In genomic region chr5:15142458-15142857, GRCh38 we compare ENCODE assay signal across 20 cellular contexts.
DNase-seq lines count a peak whose midpoint lies in the region; ATAC-seq and TF ChIP-seq lines count a peak whose summit lies in the region.
"Had no signal": no experiment of that assay in that cellular context is flagged by ENCODE, and none has a peak within 500 bp of the region (broad histone marks: within the 10 kb centered on the region; RNA-seq: fewer than 3 reads in every experiment).

No MANE protein-coding gene starts in this region.

- H3K27me3 Mint-ChIP-seq in activated T-cell treated with anti-CD3 and anti-CD28 coated beads, Interleukin-2, amount 50 U/mL, for 72 hours (ENCODE audit: low read depth) = no peaks in the 10 kb centered on the region
- no peaks in the 10 kb centered on the region for H3K27me3 Mint-ChIP-seq in activated T-cell treated with anti-CD3 and anti-CD28 coated beads, Interleukin-2, amount 50 U/mL, for 24 hours
- H3K27me3 Mint-ChIP-seq: B cell; CD4-positive, CD25-positive, alpha-beta regulatory T cell; CD8-positive, alpha-beta memory T cell had no signal

- peak; percentile 24 for DNase-seq in AG10803 (ENCODE audit: low read depth)
- DNase-seq in HFF-Myc (ENCODE audit: extremely low read depth, low read depth) = peak; percentile 42
- DNase-seq in epidermal melanocyte (ENCODE audit: insufficient read length, low spot score) = peak; percentile 19
- DNase-seq in fibroblast of villous mesenchyme (ENCODE audit: low read depth) = peak; percentile 84
- no peak for DNase-seq in occipital lobe (lab: John Stamatoyannopoulos, UW)
- no peak for DNase-seq in Right ventricle myocardium inferior (ENCODE audit: missing footprints)
- no peak for DNase-seq in activated T-cell treated with anti-CD3 and anti-CD28 coated beads, Interleukin-2, amount 50 U/mL, for 72 hours
- DNase-seq in activated T-cell treated with anti-CD3 and anti-CD28 coated beads, Interleukin-2, amount 50 U/mL, for 24 hours = no peak
- DNase-seq: 8988T; C1 segment of cervical spinal cord; CD4-positive, CD25-positive, alpha-beta regulatory T cell; CD8-positive, alpha-beta memory T cell; COR-L47; DMS 273 treated with DMSO at 0.1 percent for 48 hours; DMS53; DND-41; EL had no signal

- no peak overlapping the region for H3K27ac Mint-ChIP-seq in activated T-cell treated with anti-CD3 and anti-CD28 coated beads, Interleukin-2, amount 50 U/mL, for 72 hours
- no peak overlapping the region for H3K27ac Mint-ChIP-seq in activated T-cell treated with anti-CD3 and anti-CD28 coated beads, Interleukin-2, amount 50 U/mL, for 24 hours
- H3K27ac Mint-ChIP-seq: B cell; CD4-positive, CD25-positive, alpha-beta regulatory T cell; CD8-positive, alpha-beta memory T cell had no signal

- intact Hi-C loops in Right ventricle myocardium inferior (cut with DNase I) = no loop called here

- no peak overlapping the region for H3K4me3 Mint-ChIP-seq in activated T-cell treated with anti-CD3 and anti-CD28 coated beads, Interleukin-2, amount 50 U/mL, for 72 hours
- H3K4me3 Mint-ChIP-seq in activated T-cell treated with anti-CD3 and anti-CD28 coated beads, Interleukin-2, amount 50 U/mL, for 24 hours = no peak overlapping the region
- H3K4me3 Mint-ChIP-seq: B cell; CD4-positive, CD25-positive, alpha-beta regulatory T cell; CD8-positive, alpha-beta memory T cell had no signal

- TF ChIP-seq CTCF in AG10803 (conservative IDR thresholded peaks at IDR 0.05; ENCODE audit: low read length) (no peak), HFF-Myc (IDR thresholded peaks at IDR 0.05; ENCODE audit: low read depth, low read length, missing control alignments) (no peak), fibroblast of villous mesenchyme (IDR thresholded peaks at IDR 0.05; ENCODE audit: insufficient read depth, low read depth, low read length) (no peak)

- H3K4me1 Mint-ChIP-seq in activated T-cell treated with anti-CD3 and anti-CD28 coated beads, Interleukin-2, amount 50 U/mL, for 72 hours (ENCODE audit: low read depth) = no peaks in the 10 kb centered on the region
- H3K4me1 Mint-ChIP-seq in activated T-cell treated with anti-CD3 and anti-CD28 coated beads, Interleukin-2, amount 50 U/mL, for 24 hours (ENCODE audit: low read depth) = no peaks in the 10 kb centered on the region
- H3K4me1 Mint-ChIP-seq: B cell; CD4-positive, CD25-positive, alpha-beta regulatory T cell; CD8-positive, alpha-beta memory T cell had no signal

- ATAC-seq in Right ventricle myocardium inferior = no peak
- ATAC-seq in activated T-cell treated with anti-CD3 and anti-CD28 coated beads, Interleukin-2, amount 50 U/mL, for 72 hours (replicated peaks in 1 of 2) = no peak
- ATAC-seq: GM12878 had no signal

- H3K4me3 ChIP-seq in AG10803 (ENCODE audit: low read length) = no peak overlapping the region
- H3K4me3 ChIP-seq in HFF-Myc (replicated peaks; ENCODE audit: low read depth, low read length) = no peak overlapping the region
- H3K4me3 ChIP-seq in fibroblast of villous mesenchyme (ENCODE audit: low read depth, low read length) = no peak overlapping the region
- H3K4me3 ChIP-seq: GM12878, HAP-1 had no signal

- H3K9me3 Mint-ChIP-seq in activated T-cell treated with anti-CD3 and anti-CD28 coated beads, Interleukin-2, amount 50 U/mL, for 72 hours = peaks cover 0 to 9% of the 10 kb centered on the region in 2 donors
- no peaks in the 10 kb centered on the region for H3K9me3 Mint-ChIP-seq in activated T-cell treated with anti-CD3 and anti-CD28 coated beads, Interleukin-2, amount 50 U/mL, for 24 hours

- no peaks in the 10 kb centered on the region for H3K36me3 Mint-ChIP-seq in activated T-cell treated with anti-CD3 and anti-CD28 coated beads, Interleukin-2, amount 50 U/mL, for 72 hours (ENCODE audit: insufficient read depth in 2 of 2)
- no peaks in the 10 kb centered on the region for H3K36me3 Mint-ChIP-seq in activated T-cell treated with anti-CD3 and anti-CD28 coated beads, Interleukin-2, amount 50 U/mL, for 24 hours (ENCODE audit: low read depth)
- H3K36me3 Mint-ChIP-seq: CD4-positive, CD25-positive, alpha-beta regulatory T cell had no signal

Comparison
In these comparisons a context has a peak if more than half of its experiments do, and no peak if none do; other contexts are left out.
1. DNase-seq: peak in AG10803 (single experiment), HFF-Myc (single experiment), epidermal melanocyte (single experiment) and fibroblast of villous mesenchyme (single experiment); none in occipital lobe (single experiment), Right ventricle myocardium inferior (single experiment), activated T-cell treated with anti-CD3 and anti-CD28 coated beads, Interleukin-2, amount 50 U/mL, for 72 hours (0 of 2) and activated T-cell treated with anti-CD3 and anti-CD28 coated beads, Interleukin-2, amount 50 U/mL, for 24 hours (single experiment).